In the genomic region with DNA sequence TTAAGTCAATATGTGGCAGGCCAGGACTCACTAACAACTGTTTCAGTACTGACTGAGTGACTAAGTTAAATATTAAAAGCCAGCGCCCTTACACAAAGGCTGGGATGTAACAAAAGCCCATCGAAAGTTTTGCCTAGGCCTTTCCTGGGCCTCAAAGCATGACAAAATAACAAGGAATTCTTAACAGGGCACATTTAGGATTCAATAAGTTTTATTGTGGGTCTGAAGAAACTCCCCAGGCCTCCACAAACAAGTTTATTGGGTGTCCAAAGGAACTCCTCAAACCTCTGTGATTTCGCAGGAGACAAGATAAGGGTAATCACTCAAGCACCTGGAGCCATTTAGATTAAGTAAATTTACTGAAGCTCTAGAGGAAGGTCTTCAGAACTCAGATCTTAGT, we compare ENCODE assay signal across 20 cellular contexts.
DNase-seq lines count a peak whose midpoint lies in the region; ATAC-seq, FAIRE-seq and TF ChIP-seq lines count a peak whose summit lies in the region.
"Had no signal": no experiment of that assay in that cellular context is flagged by ENCODE, and none has a peak within 500 bp of the region (broad histone marks: within the 10 kb centered on the region; RNA-seq: fewer than 3 reads in every experiment).

No MANE protein-coding gene starts in this region.

- peaks cover 7% of the 10 kb centered on the region for H3K36me3 Mint-ChIP-seq in progenitor cell of endocrine pancreas (ENCODE audit: insufficient read depth)
- H3K36me3 Mint-ChIP-seq: CD14-positive monocyte; CD8-positive, alpha-beta memory T cell had no signal

- no peak overlapping the region for H2AK5ac ChIP-seq in H1 (ENCODE audit: low read depth, low read length)

- H3K4ac ChIP-seq in H1 (replicated peaks; ENCODE audit: insufficient read length, low read depth, low read length) = no peak overlapping the region

- no peak for TF ChIP-seq CTCF in H1 (IDR thresholded peaks at IDR 0.05; ENCODE audit: control extremely low read depth in 1 of 3, insufficient read depth in 1 of 3, low read depth in 1 of 3, low read length in 3 of 3)
- no peak for TF ChIP-seq CTCF in progenitor cell of endocrine pancreas (IDR thresholded peaks at IDR 0.05; ENCODE audit: unreplicated experiment)

- H4K91ac ChIP-seq in H1 (replicated peaks; ENCODE audit: insufficient read length, low read length) = no peak overlapping the region

- no peaks in the 10 kb centered on the region for H3K79me2 ChIP-seq in H1 (ENCODE audit: control insufficient read depth in 1 of 2, insufficient read depth in 2 of 2, low read length in 2 of 2)

- no peaks in the 10 kb centered on the region for H3K23me2 ChIP-seq in H1 (ENCODE audit: low read depth, low read length)

- peaks cover 0 to 4% (median 0%) of the 10 kb centered on the region in 4 experiments; a peak in 1 of 7 replicates for H3K4me1 ChIP-seq in H1 (replicated peaks in 1 of 4; ENCODE audit: control insufficient read depth in 3 of 4, insufficient read depth in 4 of 4, low read length in 3 of 4)

- no peak overlapping the region for H2BK20ac ChIP-seq in H1 (ENCODE audit: low read length)

- no peaks in the 10 kb centered on the region for H3K79me1 ChIP-seq in H1 (ENCODE audit: low read depth, low read length)

- H3K27me3 ChIP-seq in H1 (replicated peaks in 1 of 4; ENCODE audit: control insufficient read depth in 3 of 4, extremely low read depth in 1 of 4, insufficient read depth in 3 of 4, low read length in 3 of 4) = no peaks in the 10 kb centered on the region

- peaks cover 31% of the 10 kb centered on the region for H3K4me1 Mint-ChIP-seq in progenitor cell of endocrine pancreas (ENCODE audit: low read depth)
- H3K4me1 Mint-ChIP-seq: CD14-positive monocyte; CD8-positive, alpha-beta memory T cell had no signal

- TF ChIP-seq RAD21 in H1 (IDR thresholded peaks at IDR 0.05 in 1 of 2, conservative IDR thresholded peaks at IDR 0.05 in 1 of 2; ENCODE audit: low read depth in 2 of 2, low read length in 2 of 2) = no peak

- WGBS in H1 (ENCODE audit: extremely low coverage in 1 of 2, insufficient coverage in 1 of 2, insufficient read length in 1 of 2, insufficient replicate concordance in 2 of 2, low coverage in 1 of 2, low lambda C conversion rate in 2 of 2, missing lambda C conversion rate in 1 of 2), 2 experiments = 84% methylated on average over 3 of the region's 3 CpGs; no CpG with 5 or more reads in 1 of the 2 experiments

- H2AFZ ChIP-seq in H1 (ENCODE audit: low read length) = peak overlapping the region; percentile 48

- H3K14ac ChIP-seq in H1 (ENCODE audit: insufficient read length) = no peak overlapping the region

- intact Hi-C loops in sciatic nerve (cut with DNase I) = no loop called here

- H4K5ac ChIP-seq in H1 (ENCODE audit: insufficient read length, low read depth, low read length) = no peak overlapping the region

- H4K20me1 ChIP-seq in H1 (replicated peaks in 1 of 2; ENCODE audit: control insufficient read depth in 1 of 2, insufficient read depth in 2 of 2, low read length in 2 of 2) = no peaks in the 10 kb centered on the region

- no peak overlapping the region for H3K18ac ChIP-seq in H1 (ENCODE audit: extremely low read depth, low read length)

- no peak overlapping the region for H2BK15ac ChIP-seq in H1 (ENCODE audit: low read length)

- H3K9me3 Mint-ChIP-seq in progenitor cell of endocrine pancreas (ENCODE audit: low read depth) = peaks cover 9% of the 10 kb centered on the region
- H3K9me3 Mint-ChIP-seq: HFFc6 had no signal

- no peak overlapping the region for H3K9ac ChIP-seq in H1 (replicated peaks in 1 of 4; ENCODE audit: extremely low read depth in 1 of 4, low read depth in 3 of 4, low read length in 3 of 4)

- no peak for FAIRE-seq in H1 (lab: Jason Lieb, UNC)
- FAIRE-seq: A204.1, GM12878, GM18507 had no signal

- H3K4me3 Mint-ChIP-seq in progenitor cell of endocrine pancreas (ENCODE audit: low read depth) = no peak overlapping the region
- H3K4me3 Mint-ChIP-seq: CD14-positive monocyte; CD8-positive, alpha-beta memory T cell; HFFc6 had no signal

- H3K23ac ChIP-seq in H1 (ENCODE audit: insufficient read length) = no peak overlapping the region

- H3K27ac ChIP-seq in H1 (ENCODE audit: low read depth, low read length) = no peak overlapping the region
- H3K27ac ChIP-seq: HL-60 had no signal

- TF ChIP-seq POLR2A in H1 (IDR thresholded peaks at IDR 0.05; ENCODE audit: control extremely low read depth in 1 of 2, low read depth in 2 of 2, low read length in 2 of 2) = no peak

- no peak overlapping the region for H3K56ac ChIP-seq in H1 (replicated peaks; ENCODE audit: insufficient read length, low read depth, low read length)

- no peak overlapping the region for H2BK120ac ChIP-seq in H1 (replicated peaks; ENCODE audit: low read depth, low read length)

- POLR2A ChIA-PET in H1 (lab: Charles Lee; ENCODE audit: partially characterized antibody) = no interaction called here

- CTCF ChIA-PET in H1 (lab: Charles Lee; ENCODE audit: partially characterized antibody) = no interaction called here

- ATAC-seq in sciatic nerve = no peak
- ATAC-seq: GM12878 had no signal

- no peaks in the 10 kb centered on the region for H3K9me3 ChIP-seq in H1 (ENCODE audit: insufficient read depth in 2 of 2, low read depth in 1 of 2, low read length in 1 of 2)

- no peak overlapping the region for H3K4me3 ChIP-seq in H1 (ENCODE audit: extremely low read depth in 1 of 4, insufficient read depth in 2 of 4, low read depth in 3 of 4, low read length in 4 of 4)
- H3K4me3 ChIP-seq: GM12878 had no signal

- H2BK5ac ChIP-seq in H1 (ENCODE audit: low read depth, low read length) = no peak overlapping the region

- no peaks in the 10 kb centered on the region for H3K27me3 Mint-ChIP-seq in progenitor cell of endocrine pancreas

- no peak overlapping the region for H4K8ac ChIP-seq in H1 (ENCODE audit: extremely low read depth, insufficient read depth, low read length)

- H3K4me2 ChIP-seq in H1 (ENCODE audit: insufficient read depth in 1 of 2, low read depth in 2 of 2, low read length in 2 of 2) = no peak overlapping the region

- DNase-seq in DMS53 treated with DMSO at 0.1 percent for 48 hours (lab: John Stamatoyannopoulos, UW; ENCODE audit: unreplicated experiment) (peak; percentile 9), H1 (ENCODE audit: low read depth in 1 of 2, low spot score in 2 of 2) (no peak), left kidney (ENCODE audit: low read depth, low spot score) (peak; percentile 28), progenitor cell of endocrine pancreas (ENCODE audit: low spot score, unreplicated experiment) (no peak), OCI-M1 (lab: John Stamatoyannopoulos, UW) (no peak), sciatic nerve (ENCODE audit: low spot score) (no peak), putamen (ENCODE audit: low spot score) (no peak)
- DNase-seq in stimulated activated CD4-positive, alpha-beta T cell treated with anti-CD3 and anti-CD28 coated beads, Interleukin-12 subunit alpha, Interleukin-12 subunit beta, amount 100 ng/mL, for 4 hours = no peak
- DNase-seq: CD8-positive, alpha-beta memory T cell; DMS79; GOT3; HCEC 1CT; HFFc6; IMR-90; KBM-7 had no signal

- H3K36me3 ChIP-seq in H1 (ENCODE audit: control insufficient read depth in 2 of 4, insufficient read depth in 4 of 4, low read length in 3 of 4) = no peaks in the 10 kb centered on the region

- TF ChIP-seq EP300 in H1 (IDR thresholded peaks at IDR 0.05; ENCODE audit: borderline replicate concordance in 1 of 2, low read depth in 2 of 2, low read length in 2 of 2) = no peak

- H2BK12ac ChIP-seq in H1 (ENCODE audit: low read depth, low read length) = no peak overlapping the region

- peak overlapping the region; percentile 97 for H3K27ac Mint-ChIP-seq in progenitor cell of endocrine pancreas
- H3K27ac Mint-ChIP-seq: CD14-positive monocyte; CD8-positive, alpha-beta memory T cell; HFFc6 had no signal

TF ChIP-seq in H1, 55 proteins besides CTCF, POLR2A, EP300 and RAD21:
- TF ChIP-seq TBP (IDR thresholded peaks at IDR 0.05; ENCODE audit: low read depth, low read length) (no peak), SP1 (IDR thresholded peaks at IDR 0.05; ENCODE audit: low read depth, low read length) (no peak), HDAC2 (IDR thresholded peaks at IDR 0.05; ENCODE audit: borderline replicate concordance in 1 of 2, low read depth in 2 of 2, low read length in 2 of 2) (no peak)
TF ChIP-seq in H1: peak in this region for 0.

Comparison
In these comparisons a context has a peak if more than half of its experiments do, and no peak if none do; other contexts are left out.
1. DNase-seq: peak in DMS53 treated with DMSO at 0.1 percent for 48 hours (single experiment) and left kidney (single experiment); none in H1 (0 of 2), progenitor cell of endocrine pancreas (single experiment), stimulated activated CD4-positive, alpha-beta T cell treated with anti-CD3 and anti-CD28 coated beads, Interleukin-12 subunit alpha, Interleukin-12 subunit beta, amount 100 ng/mL, for 4 hours (single experiment), OCI-M1 (single experiment), sciatic nerve (single experiment) and putamen (single experiment).